Comparison of ENCODE assay signal across 8 cellular contexts in the genomic region with DNA sequence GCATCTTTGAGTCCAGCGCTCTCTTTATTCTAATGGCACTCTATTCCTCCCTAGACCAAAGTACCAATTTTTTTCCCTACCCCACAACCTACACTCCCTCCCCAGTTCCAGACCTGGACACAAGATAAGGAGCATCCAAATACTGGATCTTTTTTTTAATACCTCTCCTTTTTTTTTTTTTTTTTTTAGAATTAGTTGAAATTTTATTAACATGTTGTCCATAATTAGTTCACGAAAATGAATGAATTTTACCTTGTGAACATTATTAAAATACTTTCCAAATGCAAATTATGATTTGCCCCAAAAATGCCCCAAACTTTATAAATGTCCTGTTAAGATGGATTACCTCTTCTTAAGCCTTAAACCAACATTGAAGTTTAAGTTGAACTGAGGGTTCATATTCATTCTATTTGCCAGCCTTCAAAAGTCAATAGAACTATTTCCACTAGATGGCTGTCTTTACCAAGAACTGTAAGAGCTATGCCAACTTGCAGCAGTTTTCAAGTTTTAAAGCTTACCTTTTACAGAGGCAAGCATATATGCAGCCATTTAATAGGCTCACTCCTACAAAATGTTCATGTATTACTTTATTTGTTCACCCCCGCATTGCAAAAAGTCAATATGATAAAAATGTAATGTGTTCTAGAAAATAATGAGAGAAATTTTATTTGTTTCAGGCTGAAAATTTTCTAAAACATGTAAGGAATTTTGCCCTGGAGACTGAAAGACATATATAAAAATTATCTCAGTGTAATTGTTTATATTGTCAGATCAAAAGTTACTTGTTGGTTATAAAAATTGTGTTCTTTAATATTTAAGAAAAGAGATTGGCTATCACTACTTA. TPM values are rescaled to one million over a fixed set of nuclear protein-coding genes. Genes with fewer than 3 reads are reported as not detected.
DNase-seq lines count a peak whose midpoint lies in the region; ATAC-seq and TF ChIP-seq lines count a peak whose summit lies in the region.

No MANE protein-coding gene starts in this region.

- no peaks in the 10 kb centered on the region for H3K79me2 ChIP-seq in MM.1S (ENCODE audit: low read length)

- no peaks in the 10 kb centered on the region for H4K20me1 ChIP-seq in MM.1S (ENCODE audit: insufficient read depth, low read length)

- H2AFZ ChIP-seq in MM.1S (ENCODE audit: low read length) = no peak overlapping the region

- no peak overlapping the region for H3K4me3 ChIP-seq in MM.1S (ENCODE audit: low read length)
- H3K4me3 ChIP-seq in foreskin fibroblast (ENCODE audit: low read depth in 1 of 2, low read length in 2 of 2) = no peak overlapping the region

- H3K4me3 Mint-ChIP-seq in T-helper 17 cell = no peak overlapping the region

- no peaks in the 10 kb centered on the region for H3K9me3 ChIP-seq in MM.1S (replicated peaks; ENCODE audit: insufficient read depth, low read length)
- no peaks in the 10 kb centered on the region for H3K9me3 ChIP-seq in T-helper 17 cell (ENCODE audit: control insufficient read depth, low read length, poor library complexity, severe bottlenecking)

- DNase-seq in NCI-H345 (lab: John Stamatoyannopoulos, UW) = peak; percentile 26
- no peak for DNase-seq in NCI-H345 treated with DMSO at 0.1 percent for 48 hours (lab: John Stamatoyannopoulos, UW; ENCODE audit: unreplicated experiment)
- DNase-seq in MM.1S = peak; percentile 73
- no peak for DNase-seq in T-helper 17 cell
- peak; percentile 30 to 67 for DNase-seq in foreskin fibroblast
- peak; percentile 24 for DNase-seq in pulmonary artery endothelial cell (ENCODE audit: low read depth, low spot score)

- no peak overlapping the region for H3K9ac ChIP-seq in MM.1S (ENCODE audit: low read length)

- H3K27me3 Mint-ChIP-seq in T-helper 17 cell = peaks cover 31% of the 10 kb centered on the region

- ATAC-seq in T-helper 17 cell = peak; percentile 76
- no peak for ATAC-seq in GM19467 (IDR thresholded peaks at IDR 0.05; ENCODE audit: unreplicated experiment)
- no peak for ATAC-seq in HG03432 (IDR thresholded peaks at IDR 0.05; ENCODE audit: unreplicated experiment)

- no peaks in the 10 kb centered on the region for H3K36me3 Mint-ChIP-seq in T-helper 17 cell (ENCODE audit: low read depth)

- peaks cover 6% of the 10 kb centered on the region for H3K4me1 Mint-ChIP-seq in T-helper 17 cell

- TF ChIP-seq CTCF in MM.1S (IDR thresholded peaks at IDR 0.05; ENCODE audit: low read length) (peak; percentile 55), foreskin fibroblast (IDR thresholded peaks at IDR 0.05; ENCODE audit: low read depth, low read length) (peak; percentile 33)

- no peak overlapping the region for H3K27ac ChIP-seq in MM.1S (ENCODE audit: low read length)

- H3K27me3 ChIP-seq in MM.1S (replicated peaks; ENCODE audit: insufficient read depth, low read length) = no peaks in the 10 kb centered on the region

- H3K4me1 ChIP-seq in MM.1S (ENCODE audit: low read length) = no peaks in the 10 kb centered on the region

- no peaks in the 10 kb centered on the region for H3F3A ChIP-seq in MM.1S (ENCODE audit: insufficient read depth, low read length)

- no peak overlapping the region for H3K4me2 ChIP-seq in MM.1S (ENCODE audit: low read depth, low read length)

- no peaks in the 10 kb centered on the region for H3K9me2 ChIP-seq in MM.1S (replicated peaks; ENCODE audit: insufficient read depth, low read length)

- H3K36me3 ChIP-seq in MM.1S (replicated peaks; ENCODE audit: insufficient read depth, low read length) = no peaks in the 10 kb centered on the region

- no peak overlapping the region for H3K27ac Mint-ChIP-seq in T-helper 17 cell

RNA-seq across cellular contexts. Expression of a gene that starts 39.7 kb away (rescaled TPM):
- 10 to 100 TPM; 43.4 to 50.6 TPM for total RNA-seq in T-helper 17 cell
- total RNA-seq in pulmonary artery endothelial cell = 54.0 and 58.0 TPM in 2 replicates

Comparison
In these comparisons a context has a peak if more than half of its experiments do, and no peak if none do; other contexts are left out.
1. DNase-seq: peak in NCI-H345 (single experiment), MM.1S (single experiment), foreskin fibroblast (2 of 2) and pulmonary artery endothelial cell (single experiment); none in NCI-H345 treated with DMSO at 0.1 percent for 48 hours (single experiment) and T-helper 17 cell (0 of 3).